Comparison of ENCODE assay signal across 16 cellular contexts in genomic region chr13:37715606-37716015, GRCh38.
DNase-seq lines count a peak whose midpoint lies in the region; ATAC-seq, FAIRE-seq and TF ChIP-seq lines count a peak whose summit lies in the region.
"Had no signal": no experiment of that assay in that cellular context is flagged by ENCODE, and none has a peak within 500 bp of the region (broad histone marks: within the 10 kb centered on the region; RNA-seq: fewer than 3 reads in every experiment).

No MANE protein-coding gene starts in this region.

- TF ChIP-seq CTCF in astrocyte (IDR thresholded peaks at IDR 0.05; ENCODE audit: insufficient read depth, low read depth, low read length) (no peak), foreskin fibroblast (IDR thresholded peaks at IDR 0.05; ENCODE audit: low read depth, low read length) (no peak), left lung (IDR thresholded peaks at IDR 0.05) (no peak), heart right ventricle (IDR thresholded peaks at IDR 0.05) (no peak)

- no peaks in the 10 kb centered on the region for H4K20me1 ChIP-seq in astrocyte (ENCODE audit: insufficient read depth, low read length)

- H2AFZ ChIP-seq in ACC112 (ENCODE audit: low read length, unreplicated experiment) = no peak overlapping the region
- no peak overlapping the region for H2AFZ ChIP-seq in astrocyte (ENCODE audit: low read depth, low read length)

- H3K27me3 ChIP-seq in ACC112 (ENCODE audit: insufficient read depth, low read length) = no peaks in the 10 kb centered on the region
- H3K27me3 ChIP-seq in astrocyte (ENCODE audit: insufficient read depth, low read length) = no peaks in the 10 kb centered on the region
- no peaks in the 10 kb centered on the region for H3K27me3 ChIP-seq in left lung
- H3K27me3 ChIP-seq in heart right ventricle = no peaks in the 10 kb centered on the region
- H3K27me3 ChIP-seq: SJCRH30 had no signal

- FAIRE-seq in astrocyte (lab: Jason Lieb, UNC) = peak; percentile 82

- H3K4me3 Mint-ChIP-seq in astrocyte (ENCODE audit: unreplicated experiment) = no peak overlapping the region
- no peak overlapping the region for H3K4me3 Mint-ChIP-seq in activated CD4-positive, alpha-beta T cell treated with anti-CD3 and anti-CD28 coated beads, Interleukin-2, amount 10 ng/mL, durations not matched to agents 24 days and 14 days
- H3K4me3 Mint-ChIP-seq: activated B cell treated with CpG ODN at 0.5 μM for 24 hours; stimulated activated effector memory CD8-positive, alpha-beta T cell treated with anti-CD3 and anti-CD28 coated beads, Interleukin-12 subunit alpha, Interleukin-12 subunit beta, amount 100 ng/mL, for 72 hours had no signal

- H3K4me2 ChIP-seq in astrocyte (ENCODE audit: low read length) = peak overlapping the region; percentile 34

- H3K27me3 Mint-ChIP-seq in astrocyte (ENCODE audit: low read depth, unreplicated experiment) = no peaks in the 10 kb centered on the region
- no peaks in the 10 kb centered on the region for H3K27me3 Mint-ChIP-seq in activated CD4-positive, alpha-beta T cell treated with anti-CD3 and anti-CD28 coated beads, Interleukin-2, amount 10 ng/mL, durations not matched to agents 24 days and 14 days
- H3K27me3 Mint-ChIP-seq: activated B cell treated with CpG ODN at 0.5 μM for 24 hours had no signal

- no peak overlapping the region for H3K4me3 ChIP-seq in ACC112 (ENCODE audit: low read depth, low read length)
- no peak overlapping the region for H3K4me3 ChIP-seq in astrocyte (ENCODE audit: insufficient read depth, low read depth, low read length)
- H3K4me3 ChIP-seq in foreskin fibroblast (ENCODE audit: low read depth in 1 of 2, low read length in 2 of 2) = no peak overlapping the region
- no peak overlapping the region for H3K4me3 ChIP-seq in left lung
- H3K4me3 ChIP-seq in heart right ventricle = no peak overlapping the region
- H3K4me3 ChIP-seq: SJCRH30 had no signal

- WGBS in heart right ventricle, 2 donors = 62 to 64% methylated on average over 6 of the region's 6 CpGs

- H3K27ac Mint-ChIP-seq in astrocyte (ENCODE audit: unreplicated experiment) = no peak overlapping the region
- no peak overlapping the region for H3K27ac Mint-ChIP-seq in activated CD4-positive, alpha-beta T cell treated with anti-CD3 and anti-CD28 coated beads, Interleukin-2, amount 10 ng/mL, durations not matched to agents 24 days and 14 days
- H3K27ac Mint-ChIP-seq: activated B cell treated with CpG ODN at 0.5 μM for 24 hours; stimulated activated effector memory CD8-positive, alpha-beta T cell treated with anti-CD3 and anti-CD28 coated beads, Interleukin-12 subunit alpha, Interleukin-12 subunit beta, amount 100 ng/mL, for 72 hours had no signal

- H3K27ac ChIP-seq in ACC112 (ENCODE audit: low read depth, low read length) (peak overlapping the region; percentile 81), astrocyte (ENCODE audit: low read depth, low read length) (peak overlapping the region; percentile 78), left lung (no peak overlapping the region), heart right ventricle (no peak overlapping the region)
- H3K27ac ChIP-seq: SJCRH30 had no signal

- intact Hi-C loops in left lung (cut with DNase I) (no loop called here), heart right ventricle (cut with DNase I) (no loop called here)
- intact Hi-C loops in activated CD4-positive, alpha-beta T cell treated with anti-CD3 and anti-CD28 coated beads, Interleukin-2, amount 10 ng/mL, durations not matched to agents 24 days and 14 days (cut with micrococcal nuclease) = no loop called here

- peaks cover 24% of the 10 kb centered on the region for H3K4me1 ChIP-seq in ACC112 (ENCODE audit: control insufficient read depth, insufficient read depth, low read length, unreplicated experiment)
- peaks cover 19% of the 10 kb centered on the region for H3K4me1 ChIP-seq in astrocyte (ENCODE audit: insufficient read depth, low read length)
- no peaks in the 10 kb centered on the region for H3K4me1 ChIP-seq in left lung
- no peaks in the 10 kb centered on the region for H3K4me1 ChIP-seq in heart right ventricle

- H3K9me3 ChIP-seq in astrocyte (ENCODE audit: insufficient read depth, low read depth, low read length) = no peaks in the 10 kb centered on the region
- no peaks in the 10 kb centered on the region for H3K9me3 ChIP-seq in left lung
- H3K9me3 ChIP-seq in heart right ventricle = peaks cover 0 to 9% (median 0%) of the 10 kb centered on the region in 11 donors
- H3K9me3 ChIP-seq: SJCRH30 had no signal

- peaks cover 6% of the 10 kb centered on the region for H3K4me1 Mint-ChIP-seq in astrocyte (ENCODE audit: low read depth, unreplicated experiment)
- H3K4me1 Mint-ChIP-seq in activated CD4-positive, alpha-beta T cell treated with anti-CD3 and anti-CD28 coated beads, Interleukin-2, amount 10 ng/mL, durations not matched to agents 24 days and 14 days = no peaks in the 10 kb centered on the region
- H3K4me1 Mint-ChIP-seq: activated B cell treated with CpG ODN at 0.5 μM for 24 hours; stimulated activated effector memory CD8-positive, alpha-beta T cell treated with anti-CD3 and anti-CD28 coated beads, Interleukin-12 subunit alpha, Interleukin-12 subunit beta, amount 100 ng/mL, for 72 hours had no signal

- DNase-seq in M059J (ENCODE audit: low read depth) (peak; percentile 18), astrocyte (ENCODE audit: low read depth) (peak; percentile 93), foreskin fibroblast (peak; percentile 46 to 62), left lung (no peak), heart right ventricle (no peak)
- DNase-seq in activated CD4-positive, alpha-beta T cell treated with anti-CD3 and anti-CD28 coated beads, Interleukin-2, amount 10 ng/mL, durations not matched to agents 24 days and 14 days = no peak
- DNase-seq: activated B cell treated with CpG ODN at 0.5 μM for 24 hours; activated T-cell treated with anti-CD3 and anti-CD28 coated beads for 4 hours; NCI-H1694; NCI-H774; posterior cingulate gyrus; SJCRH30; stimulated activated CD4-positive, alpha-beta T cell treated with anti-CD3 and anti-CD28 coated beads, Interleukin-2, amount 100 ng/mL, for 48 hours had no signal

- ATAC-seq in GM21360 (IDR thresholded peaks at IDR 0.05; ENCODE audit: unreplicated experiment) = no peak
- no peak for ATAC-seq in left lung
- no peak for ATAC-seq in heart right ventricle
- ATAC-seq: stimulated activated effector memory CD8-positive, alpha-beta T cell treated with anti-CD3 and anti-CD28 coated beads, Interleukin-12 subunit alpha, Interleukin-12 subunit beta, amount 100 ng/mL, for 72 hours had no signal

- H3K36me3 Mint-ChIP-seq in astrocyte (ENCODE audit: low read depth, unreplicated experiment) = peaks cover 2% of the 10 kb centered on the region
- H3K36me3 Mint-ChIP-seq in activated CD4-positive, alpha-beta T cell treated with anti-CD3 and anti-CD28 coated beads, Interleukin-2, amount 10 ng/mL, durations not matched to agents 24 days and 14 days (ENCODE audit: low read depth) = no peaks in the 10 kb centered on the region
- H3K36me3 Mint-ChIP-seq: stimulated activated effector memory CD8-positive, alpha-beta T cell treated with anti-CD3 and anti-CD28 coated beads, Interleukin-12 subunit alpha, Interleukin-12 subunit beta, amount 100 ng/mL, for 72 hours had no signal

- H3K36me3 ChIP-seq in ACC112 (ENCODE audit: insufficient read depth, low read length) (peaks cover 4% of the 10 kb centered on the region; the same call in 1 of the 2 replicates), astrocyte (ENCODE audit: insufficient read depth, low read length) (no peaks in the 10 kb centered on the region), left lung (no peaks in the 10 kb centered on the region), heart right ventricle (no peaks in the 10 kb centered on the region)
- H3K36me3 ChIP-seq: SJCRH30 had no signal

- H3K9me3 Mint-ChIP-seq in astrocyte (ENCODE audit: unreplicated experiment) = no peaks in the 10 kb centered on the region
- H3K9me3 Mint-ChIP-seq in activated CD4-positive, alpha-beta T cell treated with anti-CD3 and anti-CD28 coated beads, Interleukin-2, amount 10 ng/mL, durations not matched to agents 24 days and 14 days = peaks cover 3% of the 10 kb centered on the region

- H3K79me2 ChIP-seq in ACC112 (ENCODE audit: control insufficient read depth, insufficient read depth, low read length, unreplicated experiment) (no peaks in the 10 kb centered on the region), astrocyte (ENCODE audit: insufficient read depth, low read length) (no peaks in the 10 kb centered on the region)

- H3K9ac ChIP-seq in astrocyte (ENCODE audit: low read length) = peak overlapping the region; percentile 37

Comparison
In these comparisons a context has a peak if more than half of its experiments do, and no peak if none do; other contexts are left out.
1. H3K27ac ChIP-seq: peak in ACC112 (single experiment) and astrocyte (single experiment); none in left lung (0 of 2) and heart right ventricle (0 of 10).
2. DNase-seq: peak in M059J (single experiment), astrocyte (single experiment) and foreskin fibroblast (2 of 2); none in left lung (0 of 2), activated CD4-positive, alpha-beta T cell treated with anti-CD3 and anti-CD28 coated beads, Interleukin-2, amount 10 ng/mL, durations not matched to agents 24 days and 14 days (single experiment) and heart right ventricle (0 of 2).